17 cellular contexts compared by ENCODE assay signal in the genomic region with DNA sequence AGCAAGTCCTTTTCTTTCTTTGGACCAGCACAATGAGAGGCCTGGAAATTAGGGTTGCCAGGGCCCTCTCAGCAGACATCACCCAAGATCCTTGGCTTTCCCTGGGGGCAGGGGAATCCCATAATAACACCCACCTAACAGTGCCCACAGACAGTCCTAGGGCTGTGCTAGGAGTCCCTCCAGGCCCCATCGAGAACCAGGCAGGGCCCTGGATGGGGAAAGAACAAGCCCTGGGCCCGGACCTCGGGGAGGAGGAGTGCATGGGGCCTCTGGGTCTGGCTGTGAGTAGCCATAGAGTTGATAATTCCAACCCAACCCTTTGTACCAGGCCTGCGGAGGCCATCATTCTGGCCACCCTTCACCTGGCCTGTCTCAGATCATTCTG.
DNase-seq lines count a peak whose midpoint lies in the region; ATAC-seq, FAIRE-seq and TF ChIP-seq lines count a peak whose summit lies in the region.
"Had no signal": no experiment of that assay in that cellular context is flagged by ENCODE, and none has a peak within 500 bp of the region (broad histone marks: within the 10 kb centered on the region; RNA-seq: fewer than 3 reads in every experiment).

No MANE protein-coding gene starts in this region.

- no peak for TF ChIP-seq CTCF in bronchial epithelial cell (IDR thresholded peaks at IDR 0.05; ENCODE audit: insufficient read depth, low read length, severe bottlenecking)
- no peak for TF ChIP-seq CTCF in lung (IDR thresholded peaks at IDR 0.05; ENCODE audit: control extremely low read depth, extremely low read depth)
- TF ChIP-seq CTCF in osteocyte (IDR thresholded peaks at IDR 0.05): no peak
- TF ChIP-seq CTCF in type B pancreatic cell (conservative IDR thresholded peaks at IDR 0.05): no peak

- ATAC-seq in lung (ENCODE audit: insufficient read depth, low FRiP score) (no peak), GM21576 (IDR thresholded peaks at IDR 0.05; ENCODE audit: unreplicated experiment) (no peak)
- ATAC-seq: GM12878 had no signal

- peak; percentile 72 for FAIRE-seq in bronchial epithelial cell (lab: Jason Lieb, UNC)
- FAIRE-seq: A204.1, GM12878, GM18507 had no signal

- DNase-seq in bronchial epithelial cell (ENCODE audit: low read depth): no peak
- peak; percentile 22 for DNase-seq in lung (ENCODE audit: low spot score)
- peak; percentile 65 for DNase-seq in osteocyte (ENCODE audit: extremely low spot score, unreplicated experiment)
- peak; percentile 60 for DNase-seq in type B pancreatic cell (ENCODE audit: extremely low spot score, unreplicated experiment)
- no peak for DNase-seq in G401 (ENCODE audit: low spot score)
- no peak for DNase-seq in NCI-H187 (lab: John Stamatoyannopoulos, UW)
- DNase-seq: C1 segment of cervical spinal cord; Calu3; CD4-positive, alpha-beta T cell; DMS 273 treated with DMSO at 0.1 percent for 48 hours; H9 had no signal

- no peak overlapping the region for H3K27ac ChIP-seq in lung (ENCODE audit: low read depth in 1 of 2, low read length in 1 of 2)

- no peaks in the 10 kb centered on the region for H3K9me3 ChIP-seq in lung (ENCODE audit: control insufficient read depth in 2 of 2, insufficient read depth in 1 of 2, low read length in 1 of 2)

- H3K4me1 ChIP-seq in lung (ENCODE audit: control insufficient read depth in 2 of 2, insufficient read depth in 2 of 2, low read length in 2 of 2): peaks cover 0 to 3% of the 10 kb centered on the region in 2 donors

- H3K27me3 Mint-ChIP-seq in osteocyte (ENCODE audit: unreplicated experiment): peaks cover 21% of the 10 kb centered on the region
- peaks cover 5% of the 10 kb centered on the region for H3K27me3 Mint-ChIP-seq in type B pancreatic cell

- H3K4me1 Mint-ChIP-seq in osteocyte (ENCODE audit: unreplicated experiment) (no peaks in the 10 kb centered on the region), type B pancreatic cell (ENCODE audit: unreplicated experiment) (peaks cover 11% of the 10 kb centered on the region)
- H3K4me1 Mint-ChIP-seq: B cell, GM23338 had no signal

- no peaks in the 10 kb centered on the region for H3K36me3 Mint-ChIP-seq in osteocyte (ENCODE audit: unreplicated experiment)
- no peaks in the 10 kb centered on the region for H3K36me3 Mint-ChIP-seq in type B pancreatic cell

- 89 to 94% methylated on average over 4 of the region's 4 CpGs for WGBS in lung, 2 donors

- H3K4me3 ChIP-seq in bronchial epithelial cell (ENCODE audit: low read depth, low read length): no peak overlapping the region
- no peak overlapping the region for H3K4me3 ChIP-seq in lung
- H3K4me3 ChIP-seq: GM12878, GM23338 had no signal

- H3K27me3 ChIP-seq in bronchial epithelial cell (ENCODE audit: control insufficient read depth, insufficient read depth, low read length): peaks cover 3% of the 10 kb centered on the region
- H3K27me3 ChIP-seq in lung (ENCODE audit: control insufficient read depth, insufficient read depth): no peaks in the 10 kb centered on the region

- in situ Hi-C loops in G401 (cut with HindIII; ENCODE audit: low sequenced_read_pairs): no loop called here

- H3K36me3 ChIP-seq in bronchial epithelial cell (ENCODE audit: control insufficient read depth, insufficient read depth, low read length) (no peaks in the 10 kb centered on the region), lung (ENCODE audit: control insufficient read depth in 2 of 2, insufficient read depth in 2 of 2, low read length in 2 of 2) (no peaks in the 10 kb centered on the region)

- H3K4me3 Mint-ChIP-seq in osteocyte (ENCODE audit: unreplicated experiment): no peak overlapping the region
- H3K4me3 Mint-ChIP-seq in type B pancreatic cell: no peak overlapping the region
- H3K4me3 Mint-ChIP-seq: B cell; CD4-positive, alpha-beta T cell; GM23338; H9 had no signal

- H3K27ac Mint-ChIP-seq in osteocyte (ENCODE audit: unreplicated experiment): no peak overlapping the region
- no peak overlapping the region for H3K27ac Mint-ChIP-seq in type B pancreatic cell
- H3K27ac Mint-ChIP-seq: B cell; CD4-positive, alpha-beta T cell; GM23338; H9 had no signal

- H3K9me3 Mint-ChIP-seq in osteocyte (ENCODE audit: unreplicated experiment) (no peaks in the 10 kb centered on the region), type B pancreatic cell (no peaks in the 10 kb centered on the region)
- H3K9me3 Mint-ChIP-seq: CD4-positive, alpha-beta T cell; GM23338; H9 had no signal

Comparison
In these comparisons a context has a peak if more than half of its experiments do, and no peak if none do; other contexts are left out.
1. DNase-seq: peak in lung (single experiment), osteocyte (single experiment) and type B pancreatic cell (single experiment); none in bronchial epithelial cell (single experiment), G401 (single experiment) and NCI-H187 (0 of 2).